11 cellular contexts compared by ENCODE assay signal in the genomic region with DNA sequence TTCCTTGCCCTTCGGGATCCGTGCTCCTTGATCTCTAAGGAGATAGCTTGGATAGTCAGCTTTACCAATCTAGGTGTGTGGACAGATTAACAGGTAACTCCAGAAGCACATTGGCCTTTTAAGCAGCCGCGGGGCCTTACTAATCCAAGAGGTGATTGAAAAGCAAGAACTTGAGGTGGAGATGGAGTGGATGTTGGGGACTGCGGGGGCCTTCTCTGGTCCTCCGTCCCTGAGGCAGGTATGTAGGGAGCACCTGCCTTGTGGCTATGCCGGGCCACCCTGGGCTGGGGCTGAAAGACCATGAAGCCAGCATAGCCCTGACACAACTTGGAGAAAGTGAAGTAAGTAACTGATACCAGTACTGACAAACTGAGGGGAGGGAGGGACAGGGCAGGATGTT. TPM values are rescaled to one million over a fixed set of nuclear protein-coding genes. Genes with fewer than 3 reads are reported as not detected.
DNase-seq lines count a peak whose midpoint lies in the region; ATAC-seq and TF ChIP-seq lines count a peak whose summit lies in the region.
"Had no signal": no experiment of that assay in that cellular context is flagged by ENCODE, and none has a peak within 500 bp of the region (broad histone marks: within the 10 kb centered on the region; RNA-seq: fewer than 3 reads in every experiment).

No MANE protein-coding gene starts in this region.

- H3K27ac ChIP-seq in Peyer's patch (peak overlapping the region in 3 of 4 donors; percentile 2 to 80 (median 17)), neural progenitor cell (no peak overlapping the region), mesenchymal stem cell (ENCODE audit: low read length, poor library complexity, severe bottlenecking) (no peak overlapping the region)

- WGBS in mesenchymal stem cell: 96% methylated on average over 7 of the region's 7 CpGs

- peaks cover 2% of the 10 kb centered on the region for H3K79me1 ChIP-seq in mesenchymal stem cell (replicated peaks; ENCODE audit: low read length, poor library complexity, severe bottlenecking)

- no peak overlapping the region for H3K23ac ChIP-seq in mesenchymal stem cell (ENCODE audit: low read length in 2 of 2)

- peaks cover 33 to 48% of the 10 kb centered on the region in 2 donors for H3K4me1 Mint-ChIP-seq in effector memory CD8-positive, alpha-beta T cell (ENCODE audit: low read depth in 2 of 2)
- H3K4me1 Mint-ChIP-seq in neural progenitor cell (peaks cover 77% of the 10 kb centered on the region), type B pancreatic cell (ENCODE audit: unreplicated experiment) (peaks cover 59% of the 10 kb centered on the region)
- H3K4me1 Mint-ChIP-seq in activated CD4-positive, alpha-beta T cell treated with anti-CD3 and anti-CD28 coated beads, Interleukin-2, amount 10 ng/mL, durations not matched to agents 24 days and 14 days: no peaks in the 10 kb centered on the region
- H3K4me1 Mint-ChIP-seq: activated CD4-positive, alpha-beta T cell treated with anti-CD3 and anti-CD28 coated beads for 36 hours; CD14-positive monocyte had no signal

- TF ChIP-seq CTCF in Peyer's patch (IDR thresholded peaks at IDR 0.05) (no peak), neural progenitor cell (IDR thresholded peaks at IDR 0.05) (no peak), type B pancreatic cell (conservative IDR thresholded peaks at IDR 0.05) (no peak)

- H4K8ac ChIP-seq in mesenchymal stem cell (ENCODE audit: low read length): no peak overlapping the region

- DNase-seq in Peyer's patch: no peak
- no peak for DNase-seq in effector memory CD8-positive, alpha-beta T cell
- no peak for DNase-seq in neural progenitor cell (ENCODE audit: low spot score)
- DNase-seq in type B pancreatic cell (ENCODE audit: extremely low spot score, unreplicated experiment): no peak
- no peak for DNase-seq in mesenchymal stem cell
- no peak for DNase-seq in activated CD4-positive, alpha-beta T cell treated with anti-CD3 and anti-CD28 coated beads, Interleukin-2, amount 10 ng/mL, durations not matched to agents 24 days and 14 days
- no peak for DNase-seq in NCI-H510A treated with DMSO at 0.1 percent for 48 hours (lab: John Stamatoyannopoulos, UW)
- DNase-seq: activated CD4-positive, alpha-beta T cell treated with anti-CD3 and anti-CD28 coated beads for 36 hours; colonic mucosa; NCI-H1930 had no signal

- H3K27me3 ChIP-seq in Peyer's patch (no peaks in the 10 kb centered on the region), neural progenitor cell (no peaks in the 10 kb centered on the region), mesenchymal stem cell (ENCODE audit: control insufficient read depth in 1 of 2, insufficient read depth in 1 of 2, low read length in 2 of 2) (no peaks in the 10 kb centered on the region)
- H3K27me3 ChIP-seq: colonic mucosa had no signal

- H3K4me1 ChIP-seq in Peyer's patch: peaks cover 0 to 85% (median 2%) of the 10 kb centered on the region in 4 donors
- peaks cover 72% of the 10 kb centered on the region for H3K4me1 ChIP-seq in neural progenitor cell
- H3K4me1 ChIP-seq in mesenchymal stem cell (ENCODE audit: control insufficient read depth, insufficient read depth, low read depth, low read length): peaks cover 28% of the 10 kb centered on the region

- H3K18ac ChIP-seq in mesenchymal stem cell (ENCODE audit: low read depth in 1 of 2, low read length in 2 of 2): no peak overlapping the region

- peak overlapping the region; percentile 73 to 90 for H3K27ac Mint-ChIP-seq in effector memory CD8-positive, alpha-beta T cell
- H3K27ac Mint-ChIP-seq in neural progenitor cell: peak overlapping the region; percentile 97
- peak overlapping the region; percentile 57 for H3K27ac Mint-ChIP-seq in type B pancreatic cell
- no peak overlapping the region for H3K27ac Mint-ChIP-seq in activated CD4-positive, alpha-beta T cell treated with anti-CD3 and anti-CD28 coated beads, Interleukin-2, amount 10 ng/mL, durations not matched to agents 24 days and 14 days
- H3K27ac Mint-ChIP-seq: activated CD4-positive, alpha-beta T cell treated with anti-CD3 and anti-CD28 coated beads for 36 hours; CD14-positive monocyte had no signal

- H2BK5ac ChIP-seq in mesenchymal stem cell (ENCODE audit: low read depth, low read length, poor library complexity, severe bottlenecking): no peak overlapping the region

- H4K20me1 ChIP-seq in neural progenitor cell (ENCODE audit: low read depth): peaks cover 76% of the 10 kb centered on the region

- peaks cover 0 to 4% of the 10 kb centered on the region in 2 donors for H3K27me3 Mint-ChIP-seq in effector memory CD8-positive, alpha-beta T cell
- H3K27me3 Mint-ChIP-seq in neural progenitor cell (ENCODE audit: insufficient read depth, low read depth) (peaks cover 9% of the 10 kb centered on the region), type B pancreatic cell (no peaks in the 10 kb centered on the region)
- peaks cover 5% of the 10 kb centered on the region for H3K27me3 Mint-ChIP-seq in activated CD4-positive, alpha-beta T cell treated with anti-CD3 and anti-CD28 coated beads, Interleukin-2, amount 10 ng/mL, durations not matched to agents 24 days and 14 days
- H3K27me3 Mint-ChIP-seq: activated CD4-positive, alpha-beta T cell treated with anti-CD3 and anti-CD28 coated beads for 36 hours had no signal

- no peak overlapping the region for H2AK5ac ChIP-seq in mesenchymal stem cell (ENCODE audit: low read length, severe bottlenecking)

- no peak overlapping the region for H2BK15ac ChIP-seq in mesenchymal stem cell (ENCODE audit: low read depth, poor library complexity, severe bottlenecking)

- H3K14ac ChIP-seq in mesenchymal stem cell (ENCODE audit: low read length in 2 of 2): no peak overlapping the region

- no peak overlapping the region for H3K4ac ChIP-seq in mesenchymal stem cell (ENCODE audit: low read depth in 1 of 2, low read length in 2 of 2)

- H2BK120ac ChIP-seq in mesenchymal stem cell (ENCODE audit: low read depth, low read length): no peak overlapping the region

- intact Hi-C loops in activated CD4-positive, alpha-beta T cell treated with anti-CD3 and anti-CD28 coated beads, Interleukin-2, amount 10 ng/mL, durations not matched to agents 24 days and 14 days (cut with micrococcal nuclease): no loop called here

- H3K79me2 ChIP-seq in neural progenitor cell (ENCODE audit: low read depth): peaks cover 100% of the 10 kb centered on the region

- no peak overlapping the region for H3K4me3 Mint-ChIP-seq in effector memory CD8-positive, alpha-beta T cell
- H3K4me3 Mint-ChIP-seq in neural progenitor cell (peak overlapping the region; percentile 46), type B pancreatic cell (peak overlapping the region; percentile 19)
- no peak overlapping the region for H3K4me3 Mint-ChIP-seq in activated CD4-positive, alpha-beta T cell treated with anti-CD3 and anti-CD28 coated beads, Interleukin-2, amount 10 ng/mL, durations not matched to agents 24 days and 14 days
- H3K4me3 Mint-ChIP-seq: activated CD4-positive, alpha-beta T cell treated with anti-CD3 and anti-CD28 coated beads for 36 hours had no signal

- H2AFZ ChIP-seq in neural progenitor cell (replicated peaks) (no peak overlapping the region), mesenchymal stem cell (ENCODE audit: low read depth, low read length) (no peak overlapping the region)

- H3K36me3 ChIP-seq in Peyer's patch: no peaks in the 10 kb centered on the region
- no peaks in the 10 kb centered on the region for H3K36me3 ChIP-seq in neural progenitor cell
- H3K36me3 ChIP-seq in mesenchymal stem cell (ENCODE audit: control insufficient read depth in 1 of 2, insufficient read depth in 2 of 2, low read depth in 1 of 2, low read length in 2 of 2): no peaks in the 10 kb centered on the region
- H3K36me3 ChIP-seq: colonic mucosa had no signal

- TF ChIP-seq POLR2A in Peyer's patch (IDR thresholded peaks at IDR 0.05): no peak

- no peaks in the 10 kb centered on the region for H3K36me3 Mint-ChIP-seq in effector memory CD8-positive, alpha-beta T cell (ENCODE audit: insufficient read depth)
- peaks cover 9% of the 10 kb centered on the region for H3K36me3 Mint-ChIP-seq in neural progenitor cell
- no peaks in the 10 kb centered on the region for H3K36me3 Mint-ChIP-seq in type B pancreatic cell
- no peaks in the 10 kb centered on the region for H3K36me3 Mint-ChIP-seq in activated CD4-positive, alpha-beta T cell treated with anti-CD3 and anti-CD28 coated beads, Interleukin-2, amount 10 ng/mL, durations not matched to agents 24 days and 14 days (ENCODE audit: low read depth)
- H3K36me3 Mint-ChIP-seq: CD14-positive monocyte had no signal

- H3K9me3 ChIP-seq in Peyer's patch (no peaks in the 10 kb centered on the region), neural progenitor cell (ENCODE audit: low read depth) (no peaks in the 10 kb centered on the region), mesenchymal stem cell (ENCODE audit: control insufficient read depth, low read length) (no peaks in the 10 kb centered on the region)
- H3K9me3 ChIP-seq: colonic mucosa had no signal

- no peak for ATAC-seq in effector memory CD8-positive, alpha-beta T cell (replicated peaks)
- ATAC-seq: activated CD4-positive, alpha-beta T cell treated with anti-CD3 and anti-CD28 coated beads for 36 hours had no signal

- H3K9ac ChIP-seq in neural progenitor cell (no peak overlapping the region), mesenchymal stem cell (ENCODE audit: low read length) (no peak overlapping the region)

- H3K4me2 ChIP-seq in neural progenitor cell (peak overlapping the region; percentile 42), mesenchymal stem cell (ENCODE audit: low read length, poor library complexity, severe bottlenecking) (no peak overlapping the region)

- no peak overlapping the region for H2BK12ac ChIP-seq in mesenchymal stem cell (ENCODE audit: low read length in 2 of 2)

- no peaks in the 10 kb centered on the region for H3K9me3 Mint-ChIP-seq in effector memory CD8-positive, alpha-beta T cell
- H3K9me3 Mint-ChIP-seq in neural progenitor cell (no peaks in the 10 kb centered on the region), type B pancreatic cell (no peaks in the 10 kb centered on the region)
- H3K9me3 Mint-ChIP-seq in activated CD4-positive, alpha-beta T cell treated with anti-CD3 and anti-CD28 coated beads, Interleukin-2, amount 10 ng/mL, durations not matched to agents 24 days and 14 days: no peaks in the 10 kb centered on the region
- H3K9me3 Mint-ChIP-seq: CD14-positive monocyte had no signal

- peaks cover 43% of the 10 kb centered on the region for H3F3A ChIP-seq in neural progenitor cell (ENCODE audit: low read depth)

- H3K4me3 ChIP-seq in Peyer's patch: no peak overlapping the region
- H3K4me3 ChIP-seq in neural progenitor cell: no peak overlapping the region
- H3K4me3 ChIP-seq in mesenchymal stem cell (ENCODE audit: insufficient read depth in 1 of 2, low read depth in 1 of 2, low read length in 2 of 2): no peak overlapping the region
- H3K4me3 ChIP-seq: colonic mucosa had no signal

- H4K91ac ChIP-seq in mesenchymal stem cell (ENCODE audit: low read length): no peak overlapping the region

RNA-seq across cellular contexts. Expression of a gene that starts 10.6 kb away (rescaled TPM):
- total RNA-seq in Peyer's patch: 10 to 100 TPM; 42.1 to 80.3 (median 59.0) TPM
- total RNA-seq in neural progenitor cell (ENCODE audit: low replicate concordance): 27.8 and 28.6 TPM in 2 replicates
- total RNA-seq in type B pancreatic cell (ENCODE audit: low replicate concordance): 38.5 and 39.4 TPM in 2 replicates
- polyA plus RNA-seq in mesenchymal stem cell (2013, experiment 1 of 2): 5.9 TPM
- 5.8 TPM for polyA plus RNA-seq in mesenchymal stem cell (2013, experiment 2 of 2)
- 0.17 TPM in 1 of 2 replicates, not detected in the other for total RNA-seq in activated CD4-positive, alpha-beta T cell treated with anti-CD3 and anti-CD28 coated beads, Interleukin-2, amount 10 ng/mL, durations not matched to agents 24 days and 14 days
- polyA plus RNA-seq: CD14-positive monocyte had no signal

Comparison
In these comparisons a context has a peak if more than half of its experiments do, and no peak if none do; other contexts are left out.
1. H3K27ac ChIP-seq: peak in Peyer's patch (3 of 4); none in neural progenitor cell (single experiment) and mesenchymal stem cell (single experiment).
2. H3K4me3 Mint-ChIP-seq: peak in neural progenitor cell (single experiment) and type B pancreatic cell (single experiment); none in effector memory CD8-positive, alpha-beta T cell (0 of 2) and activated CD4-positive, alpha-beta T cell treated with anti-CD3 and anti-CD28 coated beads, Interleukin-2, amount 10 ng/mL, durations not matched to agents 24 days and 14 days (single experiment).
3. RNA of a gene that starts 10.6 kb away (total RNA-seq): 42.1 to 80.3 TPM in Peyer's patch, 38.5 to 39.4 TPM in type B pancreatic cell and 27.8 to 28.6 TPM in neural progenitor cell; 0.17 TPM in activated CD4-positive, alpha-beta T cell treated with anti-CD3 and anti-CD28 coated beads, Interleukin-2, amount 10 ng/mL, durations not matched to agents 24 days and 14 days; every median in the first group is over 10 times any median in the second.